In the genomic region with DNA sequence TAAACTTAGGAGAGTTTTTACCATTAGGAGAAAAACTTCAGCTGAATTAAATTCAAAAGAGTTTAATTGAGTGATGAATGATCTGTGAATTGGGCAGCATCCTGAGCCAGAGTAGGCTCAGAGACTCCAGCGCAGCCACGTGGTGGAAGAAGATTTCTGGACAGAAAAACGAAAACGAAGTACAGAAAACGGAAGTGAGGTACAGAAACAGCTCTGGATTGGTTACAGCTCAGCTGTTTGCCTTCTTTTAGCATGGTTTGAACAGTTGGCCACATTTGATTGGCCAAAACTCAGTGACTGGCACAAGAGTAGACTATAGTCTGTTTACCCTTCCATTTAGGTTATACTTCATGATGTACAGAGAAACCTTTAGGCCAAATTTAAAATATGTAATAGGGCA, we compare ENCODE assay signal across 9 cellular contexts.
DNase-seq lines count a peak whose midpoint lies in the region; ATAC-seq and TF ChIP-seq lines count a peak whose summit lies in the region.
"Had no signal": no experiment of that assay in that cellular context is flagged by ENCODE, and none has a peak within 500 bp of the region (broad histone marks: within the 10 kb centered on the region; RNA-seq: fewer than 3 reads in every experiment).

No MANE protein-coding gene starts in this region.

- no peak for ATAC-seq in heart left ventricle
- ATAC-seq in body of pancreas, result no peak
- no peak for ATAC-seq in aorta (ENCODE audit: low FRiP score)
- no peak for ATAC-seq in naive thymus-derived CD4-positive, alpha-beta T cell

- no peaks in the 10 kb centered on the region for H3K27me3 Mint-ChIP-seq in naive thymus-derived CD4-positive, alpha-beta T cell

- no peak for DNase-seq in heart left ventricle
- no peak for DNase-seq in cardiac septum (ENCODE audit: low spot score)
- DNase-seq in body of pancreas, result no peak
- DNase-seq in aorta, result no peak
- DNase-seq in NCI-H2196 (lab: John Stamatoyannopoulos, UW; ENCODE audit: unreplicated experiment), result no peak
- no peak for DNase-seq in naive thymus-derived CD4-positive, alpha-beta T cell
- DNase-seq in cerebellar nuclear complex (lab: John Stamatoyannopoulos, UW), result no peak

- H3K27ac ChIP-seq in heart left ventricle, result peak overlapping the region; percentile 17 to 99 (median 92)
- H3K27ac ChIP-seq in body of pancreas, result peak overlapping the region in 3 of 4 donors; percentile 43 to 86 (median 66)
- peak overlapping the region; percentile 35 for H3K27ac ChIP-seq in muscle layer of colon (ENCODE audit: low read depth, low read length)
- H3K27ac ChIP-seq in aorta (ENCODE audit: low read depth in 1 of 2, low read length in 2 of 2), result peak overlapping the region; percentile 86 to 99
- no peak overlapping the region for H3K27ac ChIP-seq in naive thymus-derived CD4-positive, alpha-beta T cell (ENCODE audit: low read depth, low read length)
- H3K27ac ChIP-seq: KMS-11 had no signal

- TF ChIP-seq POLR2A in heart left ventricle (IDR thresholded peaks at IDR 0.05), result no peak
- TF ChIP-seq POLR2A in body of pancreas (IDR thresholded peaks at IDR 0.05), result no peak

- no peak overlapping the region for H3K4me3 ChIP-seq in heart left ventricle
- H3K4me3 ChIP-seq in body of pancreas, result no peak overlapping the region
- no peak overlapping the region for H3K4me3 ChIP-seq in muscle layer of colon (ENCODE audit: low read depth in 1 of 2, low read length in 2 of 2)
- H3K4me3 ChIP-seq in aorta (ENCODE audit: low read length in 2 of 2), result no peak overlapping the region
- H3K4me3 ChIP-seq in naive thymus-derived CD4-positive, alpha-beta T cell (ENCODE audit: low read length), result no peak overlapping the region

- H3K27me3 ChIP-seq in heart left ventricle (no peaks in the 10 kb centered on the region), body of pancreas (no peaks in the 10 kb centered on the region), muscle layer of colon (ENCODE audit: control insufficient read depth in 1 of 2, insufficient read depth in 2 of 2, low read length in 2 of 2) (no peaks in the 10 kb centered on the region), aorta (ENCODE audit: control insufficient read depth in 1 of 2, insufficient read depth in 2 of 2, low read length in 1 of 2) (no peaks in the 10 kb centered on the region)
- H3K27me3 ChIP-seq in naive thymus-derived CD4-positive, alpha-beta T cell (ENCODE audit: control insufficient read depth in 2 of 2, insufficient read depth in 2 of 2, low read length in 2 of 2), result no peaks in the 10 kb centered on the region

- CTCF ChIA-PET in naive thymus-derived CD4-positive, alpha-beta T cell (lab: Charles Lee), result interaction anchor here (0.6 kb wide), 1 partner anchor 178 kb away, joined by 3 read pairs; no protein-coding TSS in a partner anchor

- H3K36me3 ChIP-seq in heart left ventricle (no peaks in the 10 kb centered on the region), body of pancreas (replicated peaks in 1 of 2; ENCODE audit: insufficient read depth in 1 of 2, low read depth in 2 of 2) (no peaks in the 10 kb centered on the region), muscle layer of colon (ENCODE audit: insufficient read depth, low read length) (no peaks in the 10 kb centered on the region), aorta (ENCODE audit: control insufficient read depth in 1 of 2, insufficient read depth in 2 of 2, low read length in 1 of 2) (no peaks in the 10 kb centered on the region)
- H3K36me3 ChIP-seq in naive thymus-derived CD4-positive, alpha-beta T cell (ENCODE audit: control insufficient read depth in 2 of 3, insufficient read depth in 3 of 3, low read length in 3 of 3), result no peaks in the 10 kb centered on the region

- H3K4me3 Mint-ChIP-seq in naive thymus-derived CD4-positive, alpha-beta T cell, result no peak overlapping the region

- H3K9ac ChIP-seq in muscle layer of colon (ENCODE audit: low read length), result no peak overlapping the region
- H3K9ac ChIP-seq: KMS-11 had no signal

- peaks cover 0 to 5% (median 0%) of the 10 kb centered on the region in 5 donors for H3K36me3 Mint-ChIP-seq in naive thymus-derived CD4-positive, alpha-beta T cell

- 70 to 77% (median 72%) methylated on average over 5 of the region's 5 CpGs for WGBS in heart left ventricle, 4 donors
- 84 to 85% methylated on average over 5 of the region's 5 CpGs for WGBS in body of pancreas, 2 donors
- 2 to 11% methylated on average over 5 of the region's 5 CpGs for WGBS in aorta, 2 donors

- intact Hi-C loops in heart left ventricle (cut with DNase I) (loop anchor here in 7 of 10 donors (5.0 to 10.0 kb wide), 7 partner anchors 33 to 179 kb away; partner anchors contain the start of gene PLPP1 (in 2 of the 7)), cardiac septum (cut with DNase I) (loop anchor here (5.0 kb wide), 1 partner anchor 197 kb away; no protein-coding TSS in a partner anchor), body of pancreas (cut with DNase I) (no loop called here), aorta (cut with DNase I) (loop anchor here (5.0 to 10.0 kb wide), 4 partner anchors 37 to 67 kb away; no protein-coding TSS in a partner anchor)
- intact Hi-C loops in naive thymus-derived CD4-positive, alpha-beta T cell (cut with micrococcal nuclease), result loop anchor here in 1 of 2 donors (5.0 kb wide), 1 partner anchor 297 kb away; the partner anchor contains the start of genes DHX29 and MTREX

- TF ChIP-seq CTCF in heart left ventricle (IDR thresholded peaks at IDR 0.05) (peak in 3 of 12 donors; percentile 18 to 36 (median 35)), body of pancreas (IDR thresholded peaks at IDR 0.05) (no peak)

- no peaks in the 10 kb centered on the region for H3K9me3 Mint-ChIP-seq in naive thymus-derived CD4-positive, alpha-beta T cell

- H3K27ac Mint-ChIP-seq in naive thymus-derived CD4-positive, alpha-beta T cell, result no peak overlapping the region

- H3K9me3 ChIP-seq in heart left ventricle (no peaks in the 10 kb centered on the region), body of pancreas (no peaks in the 10 kb centered on the region), muscle layer of colon (ENCODE audit: low read length) (no peaks in the 10 kb centered on the region), aorta (ENCODE audit: control insufficient read depth, low read length) (no peaks in the 10 kb centered on the region)
- no peaks in the 10 kb centered on the region for H3K9me3 ChIP-seq in naive thymus-derived CD4-positive, alpha-beta T cell (ENCODE audit: control insufficient read depth in 2 of 3, low read length in 3 of 3)

- POLR2A ChIA-PET in naive thymus-derived CD4-positive, alpha-beta T cell (lab: Charles Lee), result no interaction called here

- peaks cover 12 to 61% (median 55%) of the 10 kb centered on the region in 12 donors for H3K4me1 ChIP-seq in heart left ventricle
- peaks cover 34% of the 10 kb centered on the region for H3K4me1 ChIP-seq in body of pancreas
- peaks cover 57% of the 10 kb centered on the region for H3K4me1 ChIP-seq in muscle layer of colon (ENCODE audit: insufficient read depth, low read length)
- peaks cover 0 to 17% of the 10 kb centered on the region in 2 donors for H3K4me1 ChIP-seq in aorta (ENCODE audit: control insufficient read depth in 1 of 2, insufficient read depth in 2 of 2, low read length in 2 of 2)
- H3K4me1 ChIP-seq in naive thymus-derived CD4-positive, alpha-beta T cell (ENCODE audit: control insufficient read depth in 2 of 2, insufficient read depth in 2 of 2, low read length in 2 of 2), result peaks cover 0 to 21% of the 10 kb centered on the region in 2 donors

- peaks cover 8 to 57% (median 29%) of the 10 kb centered on the region in 7 donors for H3K4me1 Mint-ChIP-seq in naive thymus-derived CD4-positive, alpha-beta T cell
